2 cellular contexts compared by ENCODE assay signal in genomic region chr10:80714566-80714965, GRCh38.
TF ChIP-seq lines count a peak whose summit lies in the region.

No MANE protein-coding gene starts in this region.

TF ChIP-seq in GM23338, 12 proteins besides CTCF, POLR2A, EP300 and RAD21:
- no peak for TF ChIP-seq REST (IDR thresholded peaks at IDR 0.05; ENCODE audit: unreplicated experiment)
- TF ChIP-seq ZNF462 (CRISPR knock-in tag; IDR thresholded peaks at IDR 0.05), result no peak
- TF ChIP-seq ZNF331 (CRISPR knock-in tag; IDR thresholded peaks at IDR 0.05; ENCODE audit: low read depth), result no peak
- TF ChIP-seq POLR2AphosphoS5 (IDR thresholded peaks at IDR 0.05; ENCODE audit: low read depth), result no peak
- TF ChIP-seq EZH2phosphoT487 (IDR thresholded peaks at IDR 0.05; ENCODE audit: unreplicated experiment), result no peak
- no peak for TF ChIP-seq ZNF114 (CRISPR knock-in tag; IDR thresholded peaks at IDR 0.05)
- TF ChIP-seq JUNB (IDR thresholded peaks at IDR 0.05; ENCODE audit: unreplicated experiment), result no peak
- TF ChIP-seq NANOG (IDR thresholded peaks at IDR 0.05; ENCODE audit: borderline replicate concordance), result no peak
- TF ChIP-seq CREB1 (CRISPR knock-in tag; IDR thresholded peaks at IDR 0.05; ENCODE audit: low read depth), result no peak
- TF ChIP-seq EZH2 (IDR thresholded peaks at IDR 0.05; ENCODE audit: low read depth, unreplicated experiment), result no peak
- no peak for TF ChIP-seq STAT1 (IDR thresholded peaks at IDR 0.05; ENCODE audit: unreplicated experiment)
- TF ChIP-seq ETS1 (IDR thresholded peaks at IDR 0.05), result no peak
TF ChIP-seq in GM23338: peak in this region for 0.

TF ChIP-seq in H1, 55 proteins besides CTCF, POLR2A, EP300 and RAD21:
- TF ChIP-seq SRF (IDR thresholded peaks at IDR 0.05; ENCODE audit: low read depth, low read length) (no peak), ATF3 (IDR thresholded peaks at IDR 0.05; ENCODE audit: insufficient read depth, low read depth, low read length) (no peak), ATF2 (IDR thresholded peaks at IDR 0.05; ENCODE audit: low read length) (no peak), CHD7 (IDR thresholded peaks at IDR 0.05; ENCODE audit: insufficient replicate concordance, low read length) (no peak), RNF2 (IDR thresholded peaks at IDR 0.05; ENCODE audit: borderline replicate concordance, low read depth, low read length, missing control alignments, poor library complexity, severe bottlenecking) (no peak), NANOG (IDR thresholded peaks at IDR 0.05; ENCODE audit: insufficient read depth, low read depth, low read length, poor library complexity, severe bottlenecking) (no peak), JUN (IDR thresholded peaks at IDR 0.05; ENCODE audit: low read depth, low read length) (no peak), HDAC6 (IDR thresholded peaks at IDR 0.05; ENCODE audit: low read depth, low read length) (no peak), SP2 (IDR thresholded peaks at IDR 0.05; ENCODE audit: low read length) (no peak), RXRA (IDR thresholded peaks at IDR 0.05; ENCODE audit: insufficient read depth, low read depth, low read length) (no peak), BACH1 (IDR thresholded peaks at IDR 0.05; ENCODE audit: low read length) (no peak), USF2 (IDR thresholded peaks at IDR 0.05; ENCODE audit: low read length) (no peak), JUND (IDR thresholded peaks at IDR 0.05; ENCODE audit: low read length) (no peak), ZNF274 (IDR thresholded peaks at IDR 0.05; ENCODE audit: borderline replicate concordance, extremely low read depth, low read length) (no peak), KDM4A (IDR thresholded peaks at IDR 0.05; ENCODE audit: low read depth, low read length, severe bottlenecking) (no peak)
